In the genomic region with DNA sequence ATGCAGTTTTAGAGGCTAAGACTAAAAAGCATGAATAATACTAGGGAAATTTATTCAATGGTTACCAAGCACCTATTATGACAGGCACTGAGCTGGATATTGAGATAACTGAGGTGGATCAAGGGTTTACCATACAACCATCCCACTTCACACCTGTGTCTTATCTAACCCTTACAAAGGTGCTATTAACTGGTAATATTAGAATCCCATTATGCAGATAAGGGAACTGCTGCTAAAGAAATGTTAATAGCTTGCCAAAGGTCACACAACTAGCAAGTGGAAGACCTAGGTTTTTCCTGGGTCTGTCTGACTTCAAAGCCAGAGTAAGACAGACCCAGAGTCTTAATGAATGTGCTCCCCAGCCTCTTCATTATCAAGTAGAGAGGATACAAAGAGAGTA, we compare ENCODE assay signal across 10 cellular contexts. TPM values are rescaled to one million over a fixed set of nuclear protein-coding genes. Genes with fewer than 3 reads are reported as not detected.
"Had no signal": no experiment of that assay in that cellular context is flagged by ENCODE, and none has a peak within 500 bp of the region (broad histone marks: within the 10 kb centered on the region; RNA-seq: fewer than 3 reads in every experiment).

No MANE protein-coding gene starts in this region.

- DNase-seq: IMR-90, KBM-7, KG1 had no signal

- H3K4me3 ChIP-seq: K562 had no signal

- H3K36me3 Mint-ChIP-seq: IgD-negative memory B cell had no signal

- FAIRE-seq: HepG2, HTR-8/SVneo, K562 had no signal

- H3K27ac ChIP-seq: HL-60 had no signal

- H3K4me3 Mint-ChIP-seq: IgD-negative memory B cell had no signal

- H3K4me1 Mint-ChIP-seq: IgD-negative memory B cell had no signal

- H3K27ac Mint-ChIP-seq: IgD-negative memory B cell had no signal

RNA-seq across cellular contexts. Expression of gene VSTM5, which starts 21.1 kb away (rescaled TPM):
- total RNA-seq: HepG2, HT-29, HT1080, K562 had no signal
- polyA plus RNA-seq: HepG2 had no signal
